14 cellular contexts compared by ENCODE assay signal in genomic region chr12:42298887-42299286, GRCh38.
"Had no signal": no experiment of that assay in that cellular context is flagged by ENCODE, and none has a peak within 500 bp of the region (broad histone marks: within the 10 kb centered on the region; RNA-seq: fewer than 3 reads in every experiment).

No MANE protein-coding gene starts in this region.

- H3K9me3 ChIP-seq: ovary, sigmoid colon, tibial artery, uterus had no signal

- H3K4me3 ChIP-seq: lung, ovary, sigmoid colon, tibial artery, uterus had no signal

- H3K27ac ChIP-seq: ovary, sigmoid colon, tibial artery, uterus, VCaP had no signal

- DNase-seq: activated CD8-positive, alpha-beta memory T cell treated with anti-CD3 and anti-CD28 coated beads, Interleukin-2, amount 50 U/mL, for 4 hours; activated naive CD4-positive, alpha-beta T cell treated with anti-CD3 and anti-CD28 coated beads, Interleukin-2, amount 10 ng/mL, durations not matched to agents 7 days and 5 days; left colon; ovary; sigmoid colon; stimulated activated naive CD4-positive, alpha-beta T cell; tibial artery; uterus had no signal

- H3K4me3 Mint-ChIP-seq: activated naive CD4-positive, alpha-beta T cell treated with anti-CD3 and anti-CD28 coated beads, Interleukin-2, amount 10 ng/mL, durations not matched to agents 7 days and 5 days had no signal

- H3K27me3 Mint-ChIP-seq: activated CD4-positive, alpha-beta T cell treated with anti-CD3 and anti-CD28 coated beads for 36 hours; activated CD8-positive, alpha-beta T cell treated with anti-CD3 and anti-CD28 coated beads for 36 hours; activated naive CD4-positive, alpha-beta T cell treated with anti-CD3 and anti-CD28 coated beads, Interleukin-2, amount 10 ng/mL, durations not matched to agents 7 days and 5 days had no signal

- H3K27me3 ChIP-seq: ovary, sigmoid colon, tibial artery, uterus had no signal

- ATAC-seq: esophagus mucosa, left colon had no signal

- H3K9me3 Mint-ChIP-seq: activated CD8-positive, alpha-beta T cell treated with anti-CD3 and anti-CD28 coated beads for 36 hours; activated naive CD4-positive, alpha-beta T cell treated with anti-CD3 and anti-CD28 coated beads, Interleukin-2, amount 10 ng/mL, durations not matched to agents 7 days and 5 days; activated T-helper 2 cell treated with anti-CD3 and anti-CD28 coated beads, Interferon-gamma antibody, Interleukin-2, Interleukin-4, amounts not matched to agents 10 μg/mL and 5 μg/mL and 100 μg/mL, durations not matched to agents 14 hours and 24 hours and 36 hours had no signal

- H3K36me3 ChIP-seq: ovary, sigmoid colon, tibial artery, uterus had no signal

- H3K36me3 Mint-ChIP-seq: activated naive CD4-positive, alpha-beta T cell treated with anti-CD3 and anti-CD28 coated beads, Interleukin-2, amount 10 ng/mL, durations not matched to agents 7 days and 5 days had no signal

- H3K4me1 ChIP-seq: sigmoid colon, tibial artery, uterus had no signal

- H3K27ac Mint-ChIP-seq: activated naive CD4-positive, alpha-beta T cell treated with anti-CD3 and anti-CD28 coated beads, Interleukin-2, amount 10 ng/mL, durations not matched to agents 7 days and 5 days had no signal
